Comparison of ENCODE assay signal across 1 cellular context in the genomic region with DNA sequence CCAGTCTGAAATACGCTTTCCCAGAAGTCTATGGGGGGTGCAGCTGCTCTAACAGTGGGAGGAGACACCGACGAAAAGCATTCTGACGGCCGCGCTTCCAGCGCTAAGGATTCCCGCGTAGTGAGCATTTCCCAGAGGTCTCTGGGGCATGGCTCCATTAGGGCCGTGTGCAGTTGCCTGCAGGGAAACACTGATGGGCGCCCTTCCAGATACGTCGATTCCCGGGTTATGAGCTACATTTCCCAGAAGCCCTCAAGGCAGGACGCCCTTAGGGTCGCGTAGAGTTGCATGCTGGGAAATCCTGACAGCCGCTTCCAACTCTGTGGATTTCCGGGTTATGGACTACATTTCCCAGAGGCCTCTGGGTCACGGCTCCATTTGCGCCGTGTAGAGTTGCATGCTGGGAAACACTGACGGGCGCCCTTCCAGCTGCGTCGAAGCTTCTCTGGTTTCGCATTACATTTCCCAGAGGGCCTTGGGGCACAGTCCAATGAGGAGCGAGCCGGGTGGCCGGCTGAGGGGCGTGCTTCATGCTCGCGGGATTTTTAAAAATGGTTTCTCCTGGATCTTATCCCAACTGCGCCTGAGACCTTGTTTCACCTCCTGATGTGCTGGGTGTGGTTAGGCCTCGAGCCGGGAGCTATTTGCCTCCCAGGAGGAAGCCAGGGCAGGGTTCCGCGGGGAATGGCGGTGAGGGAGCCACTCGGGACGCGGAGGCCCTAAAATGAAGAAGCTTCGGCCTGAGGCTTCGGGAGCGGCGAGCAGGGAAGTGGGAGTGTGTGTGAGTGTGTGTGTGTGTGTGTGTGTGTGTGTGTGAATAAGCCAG.
TF ChIP-seq lines count a peak whose summit lies in the region.

No MANE protein-coding gene starts in this region.

TF ChIP-seq in HepG2, 621 proteins besides CTCF, POLR2A, EP300 and RAD21 (continued from another document):
- TF ChIP-seq, protein P1, sequence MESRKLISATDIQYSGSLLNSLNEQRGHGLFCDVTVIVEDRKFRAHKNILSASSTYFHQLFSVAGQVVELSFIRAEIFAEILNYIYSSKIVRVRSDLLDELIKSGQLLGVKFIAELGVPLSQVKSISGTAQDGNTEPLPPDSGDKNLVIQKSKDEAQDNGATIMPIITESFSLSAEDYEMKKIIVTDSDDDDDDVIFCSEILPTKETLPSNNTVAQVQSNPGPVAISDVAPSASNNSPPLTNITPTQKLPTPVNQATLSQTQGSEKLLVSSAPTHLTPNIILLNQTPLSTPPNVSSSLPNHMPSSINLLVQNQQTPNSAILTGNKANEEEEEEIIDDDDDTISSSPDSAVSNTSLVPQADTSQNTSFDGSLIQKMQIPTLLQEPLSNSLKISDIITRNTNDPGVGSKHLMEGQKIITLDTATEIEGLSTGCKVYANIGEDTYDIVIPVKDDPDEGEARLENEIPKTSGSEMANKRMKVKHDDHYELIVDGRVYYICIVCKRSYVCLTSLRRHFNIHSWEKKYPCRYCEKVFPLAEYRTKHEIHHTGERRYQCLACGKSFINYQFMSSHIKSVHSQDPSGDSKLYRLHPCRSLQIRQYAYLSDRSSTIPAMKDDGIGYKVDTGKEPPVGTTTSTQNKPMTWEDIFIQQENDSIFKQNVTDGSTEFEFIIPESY (CRISPR knock-in tag; IDR thresholded peaks at IDR 0.05): peak; percentile 96
- TF ChIP-seq GABPA (IDR thresholded peaks at IDR 0.05; ENCODE audit: low read depth, low read length) (no peak), GABPA (CRISPR knock-in tag; IDR thresholded peaks at IDR 0.05; ENCODE audit: low read depth) (peak; percentile 69), CAMTA2 (CRISPR knock-in tag; IDR thresholded peaks at IDR 0.05; ENCODE audit: borderline replicate concordance) (0 out of 2 replicates have a peak, but pooled peaks have one; percentile 10), ZNF766 (CRISPR knock-in tag; IDR thresholded peaks at IDR 0.05; ENCODE audit: borderline replicate concordance) (no peak), SIX1 (CRISPR knock-in tag; IDR thresholded peaks at IDR 0.05; ENCODE audit: borderline replicate concordance) (peak; percentile 92), GATAD2A (CRISPR knock-in tag; IDR thresholded peaks at IDR 0.05) (peak; percentile 24; the same call in 1 of the 2 replicates), XRCC5 (optimal IDR thresholded peaks at IDR 0.05; ENCODE audit: low read length) (peak; percentile 23), NCOA2 (CRISPR knock-in tag; IDR thresholded peaks at IDR 0.05) (no peak), KDM5A (IDR thresholded peaks at IDR 0.05; ENCODE audit: borderline replicate concordance, low read length) (peak; percentile 84), TBX2 (CRISPR knock-in tag; IDR thresholded peaks at IDR 0.05; ENCODE audit: borderline replicate concordance) (peak; percentile 33), POLR2AphosphoS2 (IDR thresholded peaks at IDR 0.05; ENCODE audit: low read depth, low read length) (no peak), CREB1 (IDR thresholded peaks at IDR 0.05) (peak; percentile 85), CREB1 (CRISPR knock-in tag; IDR thresholded peaks at IDR 0.05) (peak; percentile 94), ATF1 (CRISPR knock-in tag; IDR thresholded peaks at IDR 0.05) (peak; percentile 87), KAT8 (CRISPR knock-in tag; IDR thresholded peaks at IDR 0.05) (peak; percentile 83), ASH2L (IDR thresholded peaks at IDR 0.05; ENCODE audit: insufficient read length, low read depth, low read length) (peak; percentile 26), HMG20B (CRISPR knock-in tag; conservative IDR thresholded peaks at IDR 0.05) (no peak), MXD4 (CRISPR knock-in tag; IDR thresholded peaks at IDR 0.05) (peak; percentile 69; the same call in 1 of the 2 replicates), SNAPC2 (CRISPR knock-in tag; IDR thresholded peaks at IDR 0.05) (0 out of 2 replicates have a peak, but pooled peaks have one; percentile 7)
- TF ChIP-seq, protein P2, sequence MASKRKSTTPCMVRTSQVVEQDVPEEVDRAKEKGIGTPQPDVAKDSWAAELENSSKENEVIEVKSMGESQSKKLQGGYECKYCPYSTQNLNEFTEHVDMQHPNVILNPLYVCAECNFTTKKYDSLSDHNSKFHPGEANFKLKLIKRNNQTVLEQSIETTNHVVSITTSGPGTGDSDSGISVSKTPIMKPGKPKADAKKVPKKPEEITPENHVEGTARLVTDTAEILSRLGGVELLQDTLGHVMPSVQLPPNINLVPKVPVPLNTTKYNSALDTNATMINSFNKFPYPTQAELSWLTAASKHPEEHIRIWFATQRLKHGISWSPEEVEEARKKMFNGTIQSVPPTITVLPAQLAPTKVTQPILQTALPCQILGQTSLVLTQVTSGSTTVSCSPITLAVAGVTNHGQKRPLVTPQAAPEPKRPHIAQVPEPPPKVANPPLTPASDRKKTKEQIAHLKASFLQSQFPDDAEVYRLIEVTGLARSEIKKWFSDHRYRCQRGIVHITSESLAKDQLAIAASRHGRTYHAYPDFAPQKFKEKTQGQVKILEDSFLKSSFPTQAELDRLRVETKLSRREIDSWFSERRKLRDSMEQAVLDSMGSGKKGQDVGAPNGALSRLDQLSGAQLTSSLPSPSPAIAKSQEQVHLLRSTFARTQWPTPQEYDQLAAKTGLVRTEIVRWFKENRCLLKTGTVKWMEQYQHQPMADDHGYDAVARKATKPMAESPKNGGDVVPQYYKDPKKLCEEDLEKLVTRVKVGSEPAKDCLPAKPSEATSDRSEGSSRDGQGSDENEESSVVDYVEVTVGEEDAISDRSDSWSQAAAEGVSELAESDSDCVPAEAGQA (IDR thresholded peaks at IDR 0.05; ENCODE audit: low read depth): peak; percentile 61
- TF ChIP-seq, protein P2 (CRISPR knock-in tag; IDR thresholded peaks at IDR 0.05; ENCODE audit: borderline replicate concordance): no peak
